8 cellular contexts compared by ENCODE assay signal in the genomic region with DNA sequence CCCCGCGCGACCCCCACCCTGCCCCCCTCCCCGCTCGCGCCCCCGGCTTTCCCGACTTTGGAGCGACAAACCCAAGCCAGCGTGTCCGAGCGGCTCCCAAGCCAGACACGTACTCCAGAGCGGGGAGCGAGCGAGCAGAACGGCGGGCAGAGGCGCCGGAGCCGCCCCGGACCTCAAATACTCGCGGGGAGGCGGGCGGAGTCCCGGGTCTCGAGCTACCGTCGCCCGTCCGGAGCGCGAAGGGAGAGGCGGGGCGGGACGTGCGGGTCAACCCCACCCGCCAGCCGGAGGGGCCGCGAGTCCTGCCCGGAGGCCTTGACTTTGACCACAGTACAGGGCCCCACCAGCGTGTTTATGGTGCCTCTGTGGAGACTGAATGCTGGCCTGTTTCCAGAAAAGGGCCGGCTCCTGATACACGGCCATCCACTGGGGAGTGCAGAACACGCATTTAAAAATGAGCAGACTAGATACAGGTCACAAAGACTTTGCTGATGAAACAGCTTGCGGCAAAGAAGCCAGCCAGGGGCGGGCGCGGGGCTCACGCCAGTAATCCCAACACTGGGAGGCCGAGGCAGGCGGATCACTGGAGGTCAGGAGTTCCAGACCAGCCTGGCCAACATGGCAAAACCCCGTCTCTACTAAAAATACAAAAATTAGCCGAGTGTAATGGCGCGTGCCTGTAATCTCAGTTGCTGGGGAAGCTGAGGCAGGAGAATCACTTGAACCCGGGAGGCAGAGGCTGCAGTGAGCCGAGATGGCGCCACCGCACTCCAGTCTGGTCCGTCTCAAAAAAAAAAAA. TPM values are rescaled to one million over a fixed set of nuclear protein-coding genes. Genes with fewer than 3 reads are reported as not detected.
DNase-seq lines count a peak whose midpoint lies in the region; TF ChIP-seq lines count a peak whose summit lies in the region.

A gene (minus strand): TSS at position 148 of the 799 bp plus-strand sequence. CDS start 12,235 bp downstream, outside the sequence.

- H3K36me3 ChIP-seq in adrenal gland (replicated peaks in 1 of 2): no peaks in the 10 kb centered on the region
- no peaks in the 10 kb centered on the region for H3K36me3 ChIP-seq in neuron (ENCODE audit: insufficient read depth, low read length)

- peak within 1 kb of the TSS; percentile 90 to 99 (median 96) for H3K27ac ChIP-seq in adrenal gland

- 1 to 9% (median 2%) methylated on average over 11 to 63 of the region's 63 CpGs for WGBS in adrenal gland, 4 donors

- H3K27me3 ChIP-seq in adrenal gland: no peaks in the 10 kb centered on the region
- H3K27me3 ChIP-seq in neuron (ENCODE audit: insufficient read depth, low read length): no peaks in the 10 kb centered on the region

- peak; percentile 27 to 66 for TF ChIP-seq POLR2A in adrenal gland (IDR thresholded peaks at IDR 0.05)

- TF ChIP-seq CTCF in adrenal gland (IDR thresholded peaks at IDR 0.05): peak in 2 of 6 experiments; percentile 10 to 20

- peak within 1 kb of the TSS; percentile 13 for H2AFZ ChIP-seq in neuron (ENCODE audit: low read depth, low read length)

- peak; percentile 73 for DNase-seq in AG08396 (ENCODE audit: low spot score)
- peak; percentile 61 for DNase-seq in HCEC 1CT
- DNase-seq in SW480 (ENCODE audit: low spot score): peak; percentile 58
- DNase-seq in adrenal gland: peak; percentile 87 to 96 (median 90)
- DNase-seq in head of caudate nucleus: peak; percentile 65 to 92 (median 80)
- DNase-seq in ureter (ENCODE audit: low spot score): peak; percentile 87
- no peak for DNase-seq in DMS79 (lab: John Stamatoyannopoulos, UW)

- H3K4me1 ChIP-seq in adrenal gland (replicated peaks in 1 of 2): peaks cover 9 to 43% of the 10 kb centered on the region in 2 donors
- H3K4me1 ChIP-seq in neuron (ENCODE audit: insufficient read depth, low read length): peaks cover 13% of the 10 kb centered on the region

- H3K9me3 ChIP-seq in adrenal gland (replicated peaks in 1 of 3) (no peaks in the 10 kb centered on the region), neuron (ENCODE audit: low read length) (peaks cover 2% of the 10 kb centered on the region)

- H3K4me3 ChIP-seq in adrenal gland: peak within 1 kb of the TSS; percentile 38 to 84 (median 58)
- peak within 1 kb of the TSS; percentile 53 for H3K4me3 ChIP-seq in neuron (ENCODE audit: low read length)

- intact Hi-C loops in adrenal gland (cut with DNase I) (no loop called here), head of caudate nucleus (cut with DNase I) (loop anchor here (2.0 kb wide), 1 partner anchor 17 kb away; no protein-coding TSS in a partner anchor)

RNA-seq across cellular contexts. Expression of the gene that starts here (rescaled TPM):
- total RNA-seq in adrenal gland: 100 to 1,000 TPM; 161 to 258 (median 209) TPM
- 100 to 1,000 TPM; 161 to 332 (median 229) TPM for polyA plus RNA-seq in adrenal gland
- total RNA-seq in ureter: 121 TPM
